ENCODE assay signal across 1 cellular context in genomic region chr3:157129782-157130137, GRCh38.
A peak's percentile ranks its signal among the peaks of the same experiment; 100 is the strongest.
TF ChIP-seq lines count a peak whose summit lies in the region.

No MANE protein-coding gene starts in this region.

TF ChIP-seq in K562, 482 proteins besides CTCF, POLR2A, EP300 and RAD21:
- TF ChIP-seq ZNF436 (CRISPR knock-in tag; IDR thresholded peaks at IDR 0.05) (no peak), GATAD2A (IDR thresholded peaks at IDR 0.05) (0 out of 2 replicates have a peak, but pooled peaks have one; percentile 13), ZNF197 (CRISPR knock-in tag; IDR thresholded peaks at IDR 0.05; ENCODE audit: low read depth) (0 out of 2 replicates have a peak, but pooled peaks have one; percentile 14)
